In the genomic region with DNA sequence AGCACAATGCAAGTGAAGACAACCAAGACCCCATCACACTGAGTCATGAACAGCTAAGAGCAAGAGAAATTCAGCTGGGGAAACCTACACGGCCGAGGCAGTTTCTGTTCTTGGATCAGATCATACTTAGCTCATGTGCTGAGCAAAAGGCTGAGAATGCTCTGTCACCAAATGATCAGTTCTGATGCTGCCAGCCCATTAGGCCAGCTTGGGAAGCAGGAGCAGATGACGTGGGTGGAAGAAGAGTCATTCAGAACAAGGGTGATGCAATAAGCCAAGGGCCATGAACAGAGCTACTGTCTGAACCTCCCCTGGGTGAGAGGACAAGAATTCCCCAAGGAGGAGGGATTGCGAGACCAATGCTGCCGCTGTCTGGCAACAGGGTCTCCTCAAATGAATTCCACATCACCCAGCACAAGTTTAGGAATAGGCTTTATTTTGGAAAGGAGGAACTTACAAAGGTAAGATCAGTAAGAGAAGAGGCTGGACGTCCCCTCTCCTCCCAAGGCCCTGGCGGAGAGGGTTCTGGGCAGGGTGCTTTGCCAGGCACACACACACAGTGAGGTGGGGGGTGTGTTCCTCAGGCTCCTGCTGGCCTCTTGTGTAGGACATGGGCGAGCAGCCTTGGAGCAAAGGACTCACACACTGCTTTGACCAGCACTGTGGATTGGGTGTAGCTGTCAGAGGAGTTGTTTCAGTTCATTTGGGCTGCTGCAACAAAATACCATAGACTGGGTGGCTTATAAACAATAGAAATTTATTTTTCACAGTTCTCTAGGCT, we compare ENCODE assay signal across 1 cellular context.
A peak's percentile ranks its signal among the peaks of the same experiment; 100 is the strongest.
TF ChIP-seq lines count a peak whose summit lies in the region.

No MANE protein-coding gene starts in this region.

TF ChIP-seq in HepG2, 621 proteins besides CTCF, POLR2A, EP300 and RAD21 (continued from another document and continues in another):
- TF ChIP-seq, protein P1, sequence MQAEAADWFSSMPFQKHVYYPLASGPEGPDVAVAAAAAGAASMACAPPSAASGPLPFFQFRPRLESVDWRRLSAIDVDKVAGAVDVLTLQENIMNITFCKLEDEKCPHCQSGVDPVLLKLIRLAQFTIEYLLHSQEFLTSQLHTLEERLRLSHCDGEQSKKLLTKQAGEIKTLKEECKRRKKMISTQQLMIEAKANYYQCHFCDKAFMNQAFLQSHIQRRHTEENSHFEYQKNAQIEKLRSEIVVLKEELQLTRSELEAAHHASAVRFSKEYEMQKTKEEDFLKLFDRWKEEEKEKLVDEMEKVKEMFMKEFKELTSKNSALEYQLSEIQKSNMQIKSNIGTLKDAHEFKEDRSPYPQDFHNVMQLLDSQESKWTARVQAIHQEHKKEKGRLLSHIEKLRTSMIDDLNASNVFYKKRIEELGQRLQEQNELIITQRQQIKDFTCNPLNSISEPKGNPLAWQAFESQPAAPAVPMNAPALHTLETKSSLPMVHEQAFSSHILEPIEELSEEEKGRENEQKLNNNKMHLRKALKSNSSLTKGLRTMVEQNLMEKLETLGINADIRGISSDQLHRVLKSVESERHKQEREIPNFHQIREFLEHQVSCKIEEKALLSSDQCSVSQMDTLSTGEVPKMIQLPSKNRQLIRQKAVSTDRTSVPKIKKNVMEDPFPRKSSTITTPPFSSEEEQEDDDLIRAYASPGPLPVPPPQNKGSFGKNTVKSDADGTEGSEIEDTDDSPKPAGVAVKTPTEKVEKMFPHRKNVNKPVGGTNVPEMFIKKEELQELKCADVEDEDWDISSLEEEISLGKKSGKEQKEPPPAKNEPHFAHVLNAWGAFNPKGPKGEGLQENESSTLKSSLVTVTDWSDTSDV (CRISPR knock-in tag; IDR thresholded peaks at IDR 0.05), result no peak
- TF ChIP-seq ZMYM4 (CRISPR knock-in tag; IDR thresholded peaks at IDR 0.05) (no peak), CCDC6 (CRISPR knock-in tag; IDR thresholded peaks at IDR 0.05) (no peak), CEBPB (IDR thresholded peaks at IDR 0.05; ENCODE audit: borderline replicate concordance, low read depth, low read length) (peak; percentile 83), ZC3H4 (CRISPR knock-in tag; IDR thresholded peaks at IDR 0.05; ENCODE audit: borderline replicate concordance) (no peak), MTF1 (CRISPR knock-in tag; IDR thresholded peaks at IDR 0.05) (no peak), CEBPG (CRISPR knock-in tag; IDR thresholded peaks at IDR 0.05) (peak; percentile 57), SOX6 (IDR thresholded peaks at IDR 0.05) (no peak), SOX6 (CRISPR knock-in tag; IDR thresholded peaks at IDR 0.05) (no peak), ZNF563 (CRISPR knock-in tag; IDR thresholded peaks at IDR 0.05) (no peak), ZNF607 (CRISPR knock-in tag; IDR thresholded peaks at IDR 0.05; ENCODE audit: borderline replicate concordance) (no peak), ZNF207 (IDR thresholded peaks at IDR 0.05; ENCODE audit: borderline replicate concordance) (no peak), ZNF766 (CRISPR knock-in tag; IDR thresholded peaks at IDR 0.05; ENCODE audit: borderline replicate concordance) (no peak), MIXL1 (CRISPR knock-in tag; IDR thresholded peaks at IDR 0.05) (no peak), ATF7 (IDR thresholded peaks at IDR 0.05) (peak; percentile 15; the same call in 1 of the 2 replicates), ATF7 (CRISPR knock-in tag; IDR thresholded peaks at IDR 0.05) (no peak), NFIC (IDR thresholded peaks at IDR 0.05; ENCODE audit: low read length) (no peak), ZNF460 (CRISPR knock-in tag; IDR thresholded peaks at IDR 0.05; ENCODE audit: borderline replicate concordance) (no peak), ZNF644 (CRISPR knock-in tag; IDR thresholded peaks at IDR 0.05; ENCODE audit: low read depth) (no peak), ZNF432 (CRISPR knock-in tag; IDR thresholded peaks at IDR 0.05; ENCODE audit: borderline replicate concordance) (no peak), SMARCC2 (IDR thresholded peaks at IDR 0.05) (no peak), ZNF12 (CRISPR knock-in tag; IDR thresholded peaks at IDR 0.05) (no peak), ZNF788 (CRISPR knock-in tag; IDR thresholded peaks at IDR 0.05; ENCODE audit: borderline replicate concordance) (no peak), FOXK1 (CRISPR knock-in tag; IDR thresholded peaks at IDR 0.05; ENCODE audit: borderline replicate concordance, low read depth) (no peak), ZNF558 (CRISPR knock-in tag; IDR thresholded peaks at IDR 0.05; ENCODE audit: borderline replicate concordance) (no peak), ZNF20 (CRISPR knock-in tag; IDR thresholded peaks at IDR 0.05) (no peak), ZNF878 (CRISPR knock-in tag; IDR thresholded peaks at IDR 0.05) (no peak), KLF9 (CRISPR knock-in tag; IDR thresholded peaks at IDR 0.05; ENCODE audit: low read depth) (no peak), ARID2 (CRISPR knock-in tag; IDR thresholded peaks at IDR 0.05; ENCODE audit: borderline replicate concordance) (no peak), ISL2 (CRISPR knock-in tag; IDR thresholded peaks at IDR 0.05) (no peak), ZNF557 (CRISPR knock-in tag; IDR thresholded peaks at IDR 0.05) (no peak), ZNF567 (CRISPR knock-in tag; IDR thresholded peaks at IDR 0.05; ENCODE audit: borderline replicate concordance) (no peak), ELF3 (CRISPR knock-in tag; IDR thresholded peaks at IDR 0.05) (no peak), DR1 (CRISPR knock-in tag; IDR thresholded peaks at IDR 0.05) (no peak), ZFP62 (CRISPR knock-in tag; IDR thresholded peaks at IDR 0.05) (no peak), PAWR (CRISPR knock-in tag; IDR thresholded peaks at IDR 0.05; ENCODE audit: borderline replicate concordance) (no peak), SRY (CRISPR knock-in tag; IDR thresholded peaks at IDR 0.05) (no peak), PAX8 (CRISPR knock-in tag; IDR thresholded peaks at IDR 0.05; ENCODE audit: borderline replicate concordance) (no peak), AGO2 (optimal IDR thresholded peaks at IDR 0.05; ENCODE audit: low read depth, low read length) (no peak), ZSCAN20 (CRISPR knock-in tag; IDR thresholded peaks at IDR 0.05; ENCODE audit: borderline replicate concordance) (no peak), ZNF83 (CRISPR knock-in tag; IDR thresholded peaks at IDR 0.05; ENCODE audit: borderline replicate concordance) (no peak), RNF2 (conservative IDR thresholded peaks at IDR 0.05; ENCODE audit: low read depth) (no peak)
- TF ChIP-seq, protein P2, sequence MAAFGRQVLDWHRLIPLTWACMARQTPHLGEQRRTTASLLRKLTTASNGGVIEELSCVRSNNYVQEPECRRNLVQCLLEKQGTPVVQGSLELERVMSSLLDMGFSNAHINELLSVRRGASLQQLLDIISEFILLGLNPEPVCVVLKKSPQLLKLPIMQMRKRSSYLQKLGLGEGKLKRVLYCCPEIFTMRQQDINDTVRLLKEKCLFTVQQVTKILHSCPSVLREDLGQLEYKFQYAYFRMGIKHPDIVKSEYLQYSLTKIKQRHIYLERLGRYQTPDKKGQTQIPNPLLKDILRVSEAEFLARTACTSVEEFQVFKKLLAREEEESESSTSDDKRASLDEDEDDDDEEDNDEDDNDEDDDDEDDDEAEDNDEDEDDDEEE (CRISPR knock-in tag; IDR thresholded peaks at IDR 0.05), result no peak
- TF ChIP-seq, protein P3, sequence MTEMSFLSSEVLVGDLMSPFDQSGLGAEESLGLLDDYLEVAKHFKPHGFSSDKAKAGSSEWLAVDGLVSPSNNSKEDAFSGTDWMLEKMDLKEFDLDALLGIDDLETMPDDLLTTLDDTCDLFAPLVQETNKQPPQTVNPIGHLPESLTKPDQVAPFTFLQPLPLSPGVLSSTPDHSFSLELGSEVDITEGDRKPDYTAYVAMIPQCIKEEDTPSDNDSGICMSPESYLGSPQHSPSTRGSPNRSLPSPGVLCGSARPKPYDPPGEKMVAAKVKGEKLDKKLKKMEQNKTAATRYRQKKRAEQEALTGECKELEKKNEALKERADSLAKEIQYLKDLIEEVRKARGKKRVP (CRISPR knock-in tag; IDR thresholded peaks at IDR 0.05), result peak in 1 of 2 experiments; percentile 88; a peak in 2 of 4 replicates
- TF ChIP-seq, protein P4, sequence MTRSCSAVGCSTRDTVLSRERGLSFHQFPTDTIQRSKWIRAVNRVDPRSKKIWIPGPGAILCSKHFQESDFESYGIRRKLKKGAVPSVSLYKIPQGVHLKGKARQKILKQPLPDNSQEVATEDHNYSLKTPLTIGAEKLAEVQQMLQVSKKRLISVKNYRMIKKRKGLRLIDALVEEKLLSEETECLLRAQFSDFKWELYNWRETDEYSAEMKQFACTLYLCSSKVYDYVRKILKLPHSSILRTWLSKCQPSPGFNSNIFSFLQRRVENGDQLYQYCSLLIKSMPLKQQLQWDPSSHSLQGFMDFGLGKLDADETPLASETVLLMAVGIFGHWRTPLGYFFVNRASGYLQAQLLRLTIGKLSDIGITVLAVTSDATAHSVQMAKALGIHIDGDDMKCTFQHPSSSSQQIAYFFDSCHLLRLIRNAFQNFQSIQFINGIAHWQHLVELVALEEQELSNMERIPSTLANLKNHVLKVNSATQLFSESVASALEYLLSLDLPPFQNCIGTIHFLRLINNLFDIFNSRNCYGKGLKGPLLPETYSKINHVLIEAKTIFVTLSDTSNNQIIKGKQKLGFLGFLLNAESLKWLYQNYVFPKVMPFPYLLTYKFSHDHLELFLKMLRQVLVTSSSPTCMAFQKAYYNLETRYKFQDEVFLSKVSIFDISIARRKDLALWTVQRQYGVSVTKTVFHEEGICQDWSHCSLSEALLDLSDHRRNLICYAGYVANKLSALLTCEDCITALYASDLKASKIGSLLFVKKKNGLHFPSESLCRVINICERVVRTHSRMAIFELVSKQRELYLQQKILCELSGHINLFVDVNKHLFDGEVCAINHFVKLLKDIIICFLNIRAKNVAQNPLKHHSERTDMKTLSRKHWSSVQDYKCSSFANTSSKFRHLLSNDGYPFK (CRISPR knock-in tag; IDR thresholded peaks at IDR 0.05; ENCODE audit: borderline replicate concordance), result no peak
- TF ChIP-seq, protein P5, sequence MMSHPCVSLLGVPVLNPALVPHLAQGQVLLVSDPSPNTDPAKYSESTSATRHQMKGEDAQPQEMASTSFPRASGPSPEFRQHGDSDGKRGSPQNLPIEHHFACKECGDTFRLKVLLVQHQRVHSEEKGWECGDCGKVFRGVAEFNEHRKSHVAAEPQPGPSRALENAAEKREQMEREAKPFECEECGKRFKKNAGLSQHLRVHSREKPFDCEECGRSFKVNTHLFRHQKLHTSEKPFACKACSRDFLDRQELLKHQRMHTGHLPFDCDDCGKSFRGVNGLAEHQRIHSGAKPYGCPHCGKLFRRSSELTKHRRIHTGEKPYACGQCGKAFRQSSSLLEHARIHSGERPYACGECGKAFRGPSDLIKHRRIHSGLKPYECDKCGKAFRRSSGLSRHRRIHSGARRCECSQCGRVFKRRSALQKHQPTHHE (CRISPR knock-in tag; IDR thresholded peaks at IDR 0.05; ENCODE audit: borderline replicate concordance), result no peak
- TF ChIP-seq, protein P6, sequence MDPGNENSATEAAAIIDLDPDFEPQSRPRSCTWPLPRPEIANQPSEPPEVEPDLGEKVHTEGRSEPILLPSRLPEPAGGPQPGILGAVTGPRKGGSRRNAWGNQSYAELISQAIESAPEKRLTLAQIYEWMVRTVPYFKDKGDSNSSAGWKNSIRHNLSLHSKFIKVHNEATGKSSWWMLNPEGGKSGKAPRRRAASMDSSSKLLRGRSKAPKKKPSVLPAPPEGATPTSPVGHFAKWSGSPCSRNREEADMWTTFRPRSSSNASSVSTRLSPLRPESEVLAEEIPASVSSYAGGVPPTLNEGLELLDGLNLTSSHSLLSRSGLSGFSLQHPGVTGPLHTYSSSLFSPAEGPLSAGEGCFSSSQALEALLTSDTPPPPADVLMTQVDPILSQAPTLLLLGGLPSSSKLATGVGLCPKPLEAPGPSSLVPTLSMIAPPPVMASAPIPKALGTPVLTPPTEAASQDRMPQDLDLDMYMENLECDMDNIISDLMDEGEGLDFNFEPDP (CRISPR knock-in tag; conservative IDR thresholded peaks at IDR 0.05), result 0 out of 2 replicates have a peak, but pooled peaks have one; percentile 50
- TF ChIP-seq, protein P7, sequence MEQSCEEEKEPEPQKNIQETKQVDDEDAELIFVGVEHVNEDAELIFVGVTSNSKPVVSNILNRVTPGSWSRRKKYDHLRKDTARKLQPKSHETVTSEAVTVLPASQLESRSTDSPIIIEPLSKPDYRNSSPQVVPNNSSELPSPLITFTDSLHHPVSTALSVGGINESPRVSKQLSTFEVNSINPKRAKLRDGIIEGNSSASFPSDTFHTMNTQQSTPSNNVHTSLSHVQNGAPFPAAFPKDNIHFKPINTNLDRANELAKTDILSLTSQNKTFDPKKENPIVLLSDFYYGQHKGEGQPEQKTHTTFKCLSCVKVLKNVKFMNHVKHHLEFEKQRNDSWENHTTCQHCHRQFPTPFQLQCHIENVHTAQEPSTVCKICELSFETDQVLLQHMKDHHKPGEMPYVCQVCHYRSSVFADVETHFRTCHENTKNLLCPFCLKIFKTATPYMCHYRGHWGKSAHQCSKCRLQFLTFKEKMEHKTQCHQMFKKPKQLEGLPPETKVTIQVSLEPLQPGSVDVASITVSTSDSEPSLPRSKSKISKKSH (CRISPR knock-in tag; IDR thresholded peaks at IDR 0.05; ENCODE audit: borderline replicate concordance), result no peak
- TF ChIP-seq, protein P8, sequence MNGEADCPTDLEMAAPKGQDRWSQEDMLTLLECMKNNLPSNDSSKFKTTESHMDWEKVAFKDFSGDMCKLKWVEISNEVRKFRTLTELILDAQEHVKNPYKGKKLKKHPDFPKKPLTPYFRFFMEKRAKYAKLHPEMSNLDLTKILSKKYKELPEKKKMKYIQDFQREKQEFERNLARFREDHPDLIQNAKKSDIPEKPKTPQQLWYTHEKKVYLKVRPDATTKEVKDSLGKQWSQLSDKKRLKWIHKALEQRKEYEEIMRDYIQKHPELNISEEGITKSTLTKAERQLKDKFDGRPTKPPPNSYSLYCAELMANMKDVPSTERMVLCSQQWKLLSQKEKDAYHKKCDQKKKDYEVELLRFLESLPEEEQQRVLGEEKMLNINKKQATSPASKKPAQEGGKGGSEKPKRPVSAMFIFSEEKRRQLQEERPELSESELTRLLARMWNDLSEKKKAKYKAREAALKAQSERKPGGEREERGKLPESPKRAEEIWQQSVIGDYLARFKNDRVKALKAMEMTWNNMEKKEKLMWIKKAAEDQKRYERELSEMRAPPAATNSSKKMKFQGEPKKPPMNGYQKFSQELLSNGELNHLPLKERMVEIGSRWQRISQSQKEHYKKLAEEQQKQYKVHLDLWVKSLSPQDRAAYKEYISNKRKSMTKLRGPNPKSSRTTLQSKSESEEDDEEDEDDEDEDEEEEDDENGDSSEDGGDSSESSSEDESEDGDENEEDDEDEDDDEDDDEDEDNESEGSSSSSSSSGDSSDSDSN (CRISPR knock-in tag; IDR thresholded peaks at IDR 0.05), result no peak
- TF ChIP-seq, protein P9, sequence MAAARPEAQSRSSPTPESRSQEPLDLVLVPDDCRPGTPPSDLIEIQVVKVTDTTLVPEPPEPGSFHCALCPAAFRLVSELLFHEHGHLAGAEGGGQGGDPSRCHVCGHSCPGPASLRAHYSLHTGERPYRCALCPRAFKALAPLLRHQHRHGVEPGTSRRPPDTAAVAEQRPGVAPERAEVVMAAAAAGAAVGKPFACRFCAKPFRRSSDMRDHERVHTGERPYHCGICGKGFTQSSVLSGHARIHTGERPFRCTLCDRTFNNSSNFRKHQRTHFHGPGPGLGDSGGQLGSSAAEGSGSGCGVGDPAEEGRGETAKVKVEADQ (CRISPR knock-in tag; IDR thresholded peaks at IDR 0.05; ENCODE audit: borderline replicate concordance), result no peak
- TF ChIP-seq, protein P10, sequence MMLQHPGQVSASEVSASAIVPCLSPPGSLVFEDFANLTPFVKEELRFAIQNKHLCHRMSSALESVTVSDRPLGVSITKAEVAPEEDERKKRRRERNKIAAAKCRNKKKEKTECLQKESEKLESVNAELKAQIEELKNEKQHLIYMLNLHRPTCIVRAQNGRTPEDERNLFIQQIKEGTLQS (CRISPR knock-in tag; IDR thresholded peaks at IDR 0.05), result 0 out of 2 replicates have a peak, but pooled peaks have one; percentile 45
